Comparison of ENCODE assay signal across 22 cellular contexts in genomic region chr1:228969968-228970800, GRCh38.
DNase-seq lines count a peak whose midpoint lies in the region; ATAC-seq, FAIRE-seq and TF ChIP-seq lines count a peak whose summit lies in the region.
"Had no signal": no experiment of that assay in that cellular context is flagged by ENCODE, and none has a peak within 500 bp of the region (broad histone marks: within the 10 kb centered on the region; RNA-seq: fewer than 3 reads in every experiment).

No MANE protein-coding gene starts in this region.

- no TSS peak for BruUV-seq in HepG2 (replicated peaks; lab: Mats Ljungman, UMichigan)

- no peak overlapping the region for H2BK5ac ChIP-seq in mesenchymal stem cell (ENCODE audit: low read depth, low read length, poor library complexity, severe bottlenecking)

- H4K20me1 ChIP-seq in HepG2 (ENCODE audit: insufficient read depth, low read length): no peaks in the 10 kb centered on the region

- no peak overlapping the region for H2AK5ac ChIP-seq in mesenchymal stem cell (ENCODE audit: low read length, severe bottlenecking)

- no peaks in the 10 kb centered on the region for H3K36me3 ChIP-seq in HepG2 (replicated peaks in 1 of 2; ENCODE audit: control insufficient read depth in 1 of 2, insufficient read depth in 2 of 2, low read length in 2 of 2)
- no peaks in the 10 kb centered on the region for H3K36me3 ChIP-seq in right lobe of liver
- no peaks in the 10 kb centered on the region for H3K36me3 ChIP-seq in mesenchymal stem cell (ENCODE audit: control insufficient read depth in 1 of 2, insufficient read depth in 2 of 2, low read depth in 1 of 2, low read length in 2 of 2)
- H3K36me3 ChIP-seq: Peyer's patch, SJCRH30 had no signal

- peak overlapping the region; percentile 18 for H4K91ac ChIP-seq in mesenchymal stem cell (ENCODE audit: low read length)

- no peak for ATAC-seq in HepG2
- ATAC-seq in right lobe of liver: no peak
- no peak for ATAC-seq in activated T-helper 17 cell treated with anti-CD3 and anti-CD28 coated beads, Interleukin-2, amount 50 U/mL, for 72 hours (replicated peaks)
- ATAC-seq: A549 had no signal

- no peak overlapping the region for H3K18ac ChIP-seq in mesenchymal stem cell (ENCODE audit: low read depth in 1 of 2, low read length in 2 of 2)

- no peak for TF ChIP-seq EP300 in HepG2 (IDR thresholded peaks at IDR 0.05; ENCODE audit: low read depth in 2 of 2, low read length in 2 of 2)
- TF ChIP-seq EP300 in HepG2 (CRISPR knock-in tag; IDR thresholded peaks at IDR 0.05; ENCODE audit: borderline replicate concordance): no peak

- no peak overlapping the region for H3K4ac ChIP-seq in mesenchymal stem cell (ENCODE audit: low read depth in 1 of 2, low read length in 2 of 2)

- peak overlapping the region; percentile 57 for H2BK15ac ChIP-seq in mesenchymal stem cell (ENCODE audit: low read depth, poor library complexity, severe bottlenecking)

- H2AFZ ChIP-seq in HepG2 (ENCODE audit: low read length): no peak overlapping the region
- no peak overlapping the region for H2AFZ ChIP-seq in mesenchymal stem cell (ENCODE audit: low read depth, low read length)

- H4K8ac ChIP-seq in mesenchymal stem cell (ENCODE audit: low read length): peak overlapping the region; percentile 49

- H3K23ac ChIP-seq in mesenchymal stem cell (ENCODE audit: low read length in 2 of 2): no peak overlapping the region

- H3K27me3 Mint-ChIP-seq in activated T-helper 17 cell treated with anti-CD3 and anti-CD28 coated beads, Interleukin-2, amount 50 U/mL, for 72 hours: no peaks in the 10 kb centered on the region

- H3K4me1 ChIP-seq in HepG2 (ENCODE audit: insufficient read depth, low read length): peaks cover 47% of the 10 kb centered on the region
- no peaks in the 10 kb centered on the region for H3K4me1 ChIP-seq in right lobe of liver
- H3K4me1 ChIP-seq in mesenchymal stem cell (ENCODE audit: control insufficient read depth, insufficient read depth, low read depth, low read length): no peaks in the 10 kb centered on the region
- H3K4me1 ChIP-seq: A549, Peyer's patch, SJCRH30 had no signal

- H3K9ac ChIP-seq in HepG2 (ENCODE audit: insufficient read depth, low read depth, low read length): no peak overlapping the region
- no peak overlapping the region for H3K9ac ChIP-seq in mesenchymal stem cell (ENCODE audit: low read length)

- H3K27me3 ChIP-seq in HepG2 (ENCODE audit: control insufficient read depth in 1 of 2, insufficient read depth in 2 of 2, low read length in 2 of 2) (no peaks in the 10 kb centered on the region), right lobe of liver (no peaks in the 10 kb centered on the region), mesenchymal stem cell (ENCODE audit: control insufficient read depth in 1 of 2, insufficient read depth in 1 of 2, low read length in 2 of 2) (peaks cover 0 to 8% of the 10 kb centered on the region in 2 experiments)
- H3K27me3 ChIP-seq: Peyer's patch, SJCRH30 had no signal

- TF ChIP-seq CTCF in HepG2 (CRISPR knock-in tag; IDR thresholded peaks at IDR 0.05) (no peak), right lobe of liver (IDR thresholded peaks at IDR 0.05) (no peak), coronary artery (IDR thresholded peaks at IDR 0.05) (no peak)

- POLR2A ChIA-PET in HepG2 (lab: Yijun Ruan, JAX): no interaction called here

- no peak overlapping the region for H3K4me2 ChIP-seq in HepG2 (ENCODE audit: low read depth, low read length)
- no peak overlapping the region for H3K4me2 ChIP-seq in mesenchymal stem cell (ENCODE audit: low read length, poor library complexity, severe bottlenecking)
- H3K4me2 ChIP-seq: A549 had no signal

- no peak for TF ChIP-seq RAD21 in HepG2 (CRISPR knock-in tag; IDR thresholded peaks at IDR 0.05)

- H2BK12ac ChIP-seq in mesenchymal stem cell (ENCODE audit: low read length in 2 of 2): peak overlapping the region in 1 of 2 experiments; percentile 11

- in situ Hi-C loops in HepG2 (cut with HindIII; ENCODE audit: extremely low pct_ligation_motif_present, low pct_unique_long_range_greater_than_20kb): no loop called here

- no peak overlapping the region for H3K14ac ChIP-seq in mesenchymal stem cell (ENCODE audit: low read length in 2 of 2)

- H3K27ac Mint-ChIP-seq in activated T-helper 17 cell treated with anti-CD3 and anti-CD28 coated beads, Interleukin-2, amount 50 U/mL, for 72 hours: no peak overlapping the region
- H3K27ac Mint-ChIP-seq: B cell had no signal

- FAIRE-seq in HepG2 (lab: Jason Lieb, UNC): no peak
- FAIRE-seq: A549, D721Med had no signal

- no peak overlapping the region for H2BK120ac ChIP-seq in mesenchymal stem cell (ENCODE audit: low read depth, low read length)

- CTCF ChIA-PET in HepG2 (lab: Yijun Ruan, JAX; ENCODE audit: low intra/inter-chr PET ratio, low total read pairs): no interaction called here

- no peaks in the 10 kb centered on the region for H3K79me1 ChIP-seq in mesenchymal stem cell (replicated peaks; ENCODE audit: low read length, poor library complexity, severe bottlenecking)

- H3K9me3 Mint-ChIP-seq in activated T-helper 17 cell treated with anti-CD3 and anti-CD28 coated beads, Interleukin-2, amount 50 U/mL, for 72 hours: no peaks in the 10 kb centered on the region
- H3K9me3 Mint-ChIP-seq: CD14-positive monocyte had no signal

- H3K9me3 ChIP-seq in HepG2 (ENCODE audit: low read length): no peaks in the 10 kb centered on the region
- H3K9me3 ChIP-seq in right lobe of liver: no peaks in the 10 kb centered on the region
- no peaks in the 10 kb centered on the region for H3K9me3 ChIP-seq in mesenchymal stem cell (ENCODE audit: control insufficient read depth, low read length)
- H3K9me3 ChIP-seq: A549, Peyer's patch, SJCRH30 had no signal

- H3K27ac ChIP-seq in HepG2 (ENCODE audit: extremely low read length, insufficient read depth, low read length) (no peak overlapping the region), right lobe of liver (no peak overlapping the region), coronary artery (no peak overlapping the region), mesenchymal stem cell (ENCODE audit: low read length, poor library complexity, severe bottlenecking) (no peak overlapping the region)
- H3K27ac ChIP-seq: A549, Peyer's patch, SJCRH30 had no signal

- H3K79me2 ChIP-seq in HepG2 (ENCODE audit: insufficient read depth, low read length): no peaks in the 10 kb centered on the region

- TF ChIP-seq POLR2A in HepG2 (IDR thresholded peaks at IDR 0.05; ENCODE audit: insufficient read depth in 1 of 2, low read depth in 2 of 2, low read length in 2 of 2) (no peak), right lobe of liver (IDR thresholded peaks at IDR 0.05) (no peak)

- no peak overlapping the region for H3K4me3 ChIP-seq in HepG2 (replicated peaks in 1 of 3; ENCODE audit: insufficient read depth in 1 of 3, low read depth in 2 of 3, low read length in 3 of 3)
- H3K4me3 ChIP-seq in right lobe of liver: no peak overlapping the region
- H3K4me3 ChIP-seq in coronary artery: no peak overlapping the region
- H3K4me3 ChIP-seq in mesenchymal stem cell (ENCODE audit: insufficient read depth in 1 of 2, low read depth in 1 of 2, low read length in 2 of 2): no peak overlapping the region
- H3K4me3 ChIP-seq: A549, Peyer's patch, SJCRH30 had no signal

- no peaks in the 10 kb centered on the region for H3K36me3 Mint-ChIP-seq in activated T-helper 17 cell treated with anti-CD3 and anti-CD28 coated beads, Interleukin-2, amount 50 U/mL, for 72 hours (ENCODE audit: low read depth)

- 76% methylated on average over 11 of the region's 11 CpGs for WGBS in HepG2 (ENCODE audit: low lambda C conversion rate)
- 95% methylated on average over 8 of the region's 11 CpGs for WGBS in right lobe of liver (ENCODE audit: insufficient coverage, low coverage, low lambda C conversion rate, missing lambda C conversion rate)
- WGBS in mesenchymal stem cell: 94% methylated on average over 11 of the region's 11 CpGs

- intact Hi-C loops in HepG2 (cut with micrococcal nuclease; ENCODE audit: unreplicated experiment) (loop anchor here (10.0 kb wide), 1 partner anchor 235 kb away; the partner anchor contains the start of gene RHOU), right lobe of liver (cut with DNase I) (no loop called here)

- H3K4me3 Mint-ChIP-seq in activated T-helper 17 cell treated with anti-CD3 and anti-CD28 coated beads, Interleukin-2, amount 50 U/mL, for 72 hours: no peak overlapping the region
- H3K4me3 Mint-ChIP-seq: B cell, CD14-positive monocyte had no signal

- no peak for DNase-seq in HepG2 (ENCODE audit: low spot score)
- no peak for DNase-seq in right lobe of liver
- peak; percentile 38 for DNase-seq in coronary artery (ENCODE audit: low spot score)
- DNase-seq in mesenchymal stem cell: no peak
- DNase-seq in NCI-H146 treated with DMSO at 0.1 percent for 48 hours (lab: John Stamatoyannopoulos, UW; ENCODE audit: unreplicated experiment): no peak
- no peak for DNase-seq in activated CD4-positive, CD25-positive, alpha-beta regulatory T cell (lab: John Stamatoyannopoulos, UW)
- no peak for DNase-seq in NCI-H187 treated with DMSO at 0.1 percent for 48 hours (lab: John Stamatoyannopoulos, UW)
- DNase-seq: EL, GF-D8, NCI-H1417, NCI-H187, NCI-H2107, NCI-H2227 treated with DMSO at 0.1 percent for 48 hours, NCI-H510A, NCI-H748 treated with DMSO at 0.1 percent for 48 hours, Peyer's patch, SJCRH30 had no signal

- no peaks in the 10 kb centered on the region for H3K4me1 Mint-ChIP-seq in activated T-helper 17 cell treated with anti-CD3 and anti-CD28 coated beads, Interleukin-2, amount 50 U/mL, for 72 hours
- H3K4me1 Mint-ChIP-seq: B cell had no signal

TF ChIP-seq in HepG2, 621 proteins besides CTCF, POLR2A, EP300 and RAD21 (continues in another document):
- TF ChIP-seq ZBTB49 (CRISPR knock-in tag; IDR thresholded peaks at IDR 0.05; ENCODE audit: borderline replicate concordance): no peak
